ENCODE assay signal across 8 cellular contexts in the genomic region with DNA sequence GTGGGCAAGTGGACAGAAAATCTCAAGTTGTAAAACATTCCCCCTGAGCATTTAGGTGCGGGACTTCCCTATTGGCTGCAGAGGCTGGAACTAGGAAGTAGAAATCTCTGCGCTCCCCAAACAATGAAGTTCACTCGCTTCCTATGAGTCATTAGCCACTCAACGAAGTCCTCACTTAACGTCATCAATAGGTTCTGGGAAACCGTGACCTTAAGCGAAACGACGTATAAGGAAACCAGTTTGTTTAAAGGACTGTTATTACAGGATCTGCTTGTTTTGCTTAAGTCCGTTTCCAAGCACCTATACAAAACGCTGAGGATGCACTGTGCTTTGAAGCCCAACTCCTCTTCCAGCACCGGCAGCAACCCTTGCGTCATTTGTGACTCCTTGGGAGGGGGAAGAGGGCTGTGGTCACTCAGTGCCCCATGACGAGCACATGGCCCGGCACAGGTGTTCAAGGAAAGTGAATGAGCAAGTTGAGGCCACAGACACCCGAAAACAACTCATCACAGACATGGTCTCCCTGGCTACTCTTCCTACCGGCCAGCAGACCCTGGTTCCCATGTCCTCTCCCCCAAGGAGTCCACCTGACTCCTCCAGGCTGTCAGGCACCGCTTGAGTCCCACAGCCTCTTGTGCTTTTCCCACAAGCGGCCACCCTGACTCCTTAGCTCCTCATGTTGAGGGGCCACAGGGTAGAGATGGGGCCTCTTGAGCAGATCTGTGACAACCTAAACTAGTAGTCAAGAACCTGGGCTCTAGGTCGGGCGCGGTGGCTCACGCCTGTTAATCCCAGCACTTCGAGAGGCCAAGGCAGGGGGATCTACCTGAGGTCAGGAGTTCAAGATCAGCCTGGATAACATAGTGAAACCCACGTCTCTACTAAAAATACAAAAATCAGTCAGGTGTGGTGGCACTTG. TPM values are rescaled to one million over a fixed set of nuclear protein-coding genes. Genes with fewer than 3 reads are reported as not detected.
A peak's percentile ranks its signal among the peaks of the same experiment; 100 is the strongest.
DNase-seq lines count a peak whose midpoint lies in the region; ATAC-seq and TF ChIP-seq lines count a peak whose summit lies in the region.

No MANE protein-coding gene starts in this region.

- TF ChIP-seq CTCF in brain microvascular endothelial cell (IDR thresholded peaks at IDR 0.05; ENCODE audit: low read depth, low read length, missing control alignments) (no peak), tibial nerve (IDR thresholded peaks at IDR 0.05) (no peak)

- no peak overlapping the region for H4K8ac ChIP-seq in mesendoderm (ENCODE audit: low read depth, low read length)

- no peak overlapping the region for H3K56ac ChIP-seq in mesendoderm (ENCODE audit: low read length)

- peaks cover 25% of the 10 kb centered on the region for H3K79me2 ChIP-seq in mesendoderm (ENCODE audit: control insufficient read depth, insufficient read depth, low read length)

- peaks cover 14% of the 10 kb centered on the region for H3K4me1 ChIP-seq in mesendoderm (ENCODE audit: control insufficient read depth, low read depth, low read length)
- H3K4me1 ChIP-seq in tibial nerve, result peaks cover 0 to 77% (median 37%) of the 10 kb centered on the region in 4 donors

- in situ Hi-C loops in brain microvascular endothelial cell (cut with HindIII; ENCODE audit: low pct_ligation_motif_present, low sequenced_read_pairs), result no loop called here

- peak; percentile 34 for ATAC-seq in HG03520 (IDR thresholded peaks at IDR 0.05; ENCODE audit: unreplicated experiment)

- no peak overlapping the region for H3K18ac ChIP-seq in mesendoderm (ENCODE audit: low read length)

- H3K79me1 ChIP-seq in mesendoderm (ENCODE audit: low read length), result peaks cover 16% of the 10 kb centered on the region

- H2BK5ac ChIP-seq in mesendoderm (ENCODE audit: low read length), result no peak overlapping the region

- H2BK15ac ChIP-seq in mesendoderm (replicated peaks; ENCODE audit: low read depth), result no peak overlapping the region

- TF ChIP-seq EP300 in tibial nerve (IDR thresholded peaks at IDR 0.05), result peak; percentile 35 to 68

- H4K5ac ChIP-seq in mesendoderm (ENCODE audit: low read length), result no peak overlapping the region

- H3K4me2 ChIP-seq in mesendoderm (ENCODE audit: low read length), result no peak overlapping the region

- H3K27ac ChIP-seq in brain microvascular endothelial cell, result peak overlapping the region; percentile 99
- H3K27ac ChIP-seq in mesendoderm (ENCODE audit: low read depth, low read length), result no peak overlapping the region
- peak overlapping the region in 3 of 4 donors; percentile 66 to 85 (median 79) for H3K27ac ChIP-seq in tibial nerve

- H2BK120ac ChIP-seq in mesendoderm (ENCODE audit: low read depth, low read length), result no peak overlapping the region

- no peak overlapping the region for H3K23ac ChIP-seq in mesendoderm (ENCODE audit: low read length)

- DNase-seq in EL (peak; percentile 90), SW480 (ENCODE audit: low spot score) (peak; percentile 52), brain microvascular endothelial cell (peak; percentile 99), mesendoderm (peak; percentile 81), tibial nerve (ENCODE audit: low spot score in 2 of 2) (no peak), OCI-M2 (lab: John Stamatoyannopoulos, UW; ENCODE audit: unreplicated experiment) (no peak), NCI-H69 (lab: John Stamatoyannopoulos, UW) (no peak)

- H3K36me3 ChIP-seq in brain microvascular endothelial cell (replicated peaks), result peaks cover 35% of the 10 kb centered on the region
- peaks cover 21% of the 10 kb centered on the region for H3K36me3 ChIP-seq in mesendoderm (ENCODE audit: control insufficient read depth, insufficient read depth, low read length)
- H3K36me3 ChIP-seq in tibial nerve, result peaks cover 0 to 42% (median 11%) of the 10 kb centered on the region in 3 donors

- peak overlapping the region; percentile 15 for H3K4me3 ChIP-seq in brain microvascular endothelial cell (ENCODE audit: low read depth, low read length)
- H3K4me3 ChIP-seq in mesendoderm (ENCODE audit: low read length), result no peak overlapping the region
- H3K4me3 ChIP-seq in tibial nerve, result no peak overlapping the region

- WGBS in mesendoderm (ENCODE audit: extremely low coverage, insufficient coverage, low lambda C conversion rate), result no CpG with 5 or more reads among the region's 25 CpGs
- 67 to 69% methylated on average over 25 of the region's 25 CpGs for WGBS in tibial nerve, 2 donors

- TF ChIP-seq POLR2A in tibial nerve (IDR thresholded peaks at IDR 0.05), result no peak

- no peak overlapping the region for H2AK5ac ChIP-seq in mesendoderm (ENCODE audit: low read length)

- H3K27me3 ChIP-seq in brain microvascular endothelial cell (replicated peaks) (no peaks in the 10 kb centered on the region), mesendoderm (ENCODE audit: insufficient read depth, low read length, poor library complexity) (no peaks in the 10 kb centered on the region), tibial nerve (no peaks in the 10 kb centered on the region)

- H3K9ac ChIP-seq in mesendoderm (ENCODE audit: low read length), result no peak overlapping the region

- H3K9me3 ChIP-seq in tibial nerve, result no peaks in the 10 kb centered on the region

- no peak overlapping the region for H3K4ac ChIP-seq in mesendoderm (ENCODE audit: low read depth, low read length)

RNA-seq across cellular contexts. Expression of a gene that starts 4.8 kb away (rescaled TPM):
- polyA plus RNA-seq in mesendoderm (2013, experiment 1 of 2), result 4,239 TPM
- polyA plus RNA-seq in mesendoderm (2013, experiment 2 of 2), result 4,455 TPM
- 1,000 to 10,000 TPM; 1,048 to 1,762 (median 1,462) TPM for total RNA-seq in tibial nerve

RNA-seq across cellular contexts. Expression of a gene that starts 14.4 kb away (rescaled TPM):
- 89.8 TPM for polyA plus RNA-seq in mesendoderm (2013, experiment 1 of 2)
- 88.7 TPM for polyA plus RNA-seq in mesendoderm (2013, experiment 2 of 2)
- total RNA-seq in tibial nerve, result 100 to 1,000 TPM in 3 of 4 donors, 10 to 100 TPM in 1; 94.4 to 120 (median 106) TPM

RNA-seq across cellular contexts. Expression of a gene that starts 18.5 kb away (rescaled TPM):
- 52.8 TPM for polyA plus RNA-seq in mesendoderm (2013, experiment 1 of 2)
- polyA plus RNA-seq in mesendoderm (2013, experiment 2 of 2), result 49.8 TPM
- total RNA-seq in tibial nerve, result 10 to 100 TPM; 20.1 to 62.1 (median 35.6) TPM

RNA-seq across cellular contexts. Expression of a gene that starts 24.3 kb away (rescaled TPM):
- 13.9 TPM for polyA plus RNA-seq in mesendoderm (2013, experiment 1 of 2)
- polyA plus RNA-seq in mesendoderm (2013, experiment 2 of 2), result 13.7 TPM
- total RNA-seq in tibial nerve, result 100 to 1,000 TPM; 125 to 274 (median 178) TPM

RNA-seq across cellular contexts. Expression of a gene that starts 39.8 kb away (rescaled TPM):
- polyA plus RNA-seq in mesendoderm (2013, experiment 1 of 2), result 29.0 TPM
- polyA plus RNA-seq in mesendoderm (2013, experiment 2 of 2), result 27.7 TPM
- 10 to 100 TPM; 32.9 to 52.5 (median 37.6) TPM for total RNA-seq in tibial nerve

Comparison
In these comparisons a context has a peak if more than half of its experiments do, and no peak if none do; other contexts are left out.
1. DNase-seq: peak in EL (single experiment), SW480 (single experiment), brain microvascular endothelial cell (single experiment) and mesendoderm (single experiment); none in tibial nerve (0 of 2), OCI-M2 (single experiment) and NCI-H69 (single experiment).